In the genomic region with DNA sequence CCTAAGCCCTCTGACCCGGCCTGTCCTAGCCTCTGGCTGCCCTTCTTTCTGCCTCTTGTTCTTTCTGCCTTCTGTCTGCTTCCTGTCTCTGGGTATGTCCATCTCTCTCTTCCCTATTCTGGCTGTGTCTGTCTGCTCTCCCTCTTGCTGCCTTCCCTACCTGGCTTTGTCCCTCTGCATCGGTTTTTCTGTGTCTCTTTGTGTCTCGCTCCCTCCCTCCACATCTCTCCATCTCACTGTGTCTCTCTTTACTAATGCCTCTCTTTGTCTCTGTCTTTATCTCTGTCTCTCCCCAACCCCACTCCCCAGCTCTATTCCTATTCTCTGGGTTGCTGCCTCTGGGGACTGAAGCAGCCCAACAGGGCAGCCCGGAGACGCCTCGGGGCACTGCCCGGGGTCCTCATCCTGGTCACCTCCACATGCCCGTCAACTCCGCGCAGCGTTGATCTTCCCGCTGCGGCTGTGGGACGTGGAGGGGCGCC, we compare ENCODE assay signal across 7 cellular contexts. TPM values are rescaled to one million over a fixed set of nuclear protein-coding genes. Genes with fewer than 3 reads are reported as not detected.
A peak's percentile ranks its signal among the peaks of the same experiment; 100 is the strongest.
DNase-seq lines count a peak whose midpoint lies in the region; ATAC-seq and TF ChIP-seq lines count a peak whose summit lies in the region.

No MANE protein-coding gene starts in this region.

- H3K36me3 ChIP-seq in GM06990 (ENCODE audit: control insufficient read depth, insufficient read depth, low read length) (0 out of 2 replicates have a peak, but pooled peaks cover 3% of the 10 kb centered on the region), MM.1S (replicated peaks; ENCODE audit: insufficient read depth, low read length) (no peaks in the 10 kb centered on the region), breast epithelium (no peaks in the 10 kb centered on the region)

- H3K27ac ChIP-seq in MM.1S (ENCODE audit: low read length) (no peak overlapping the region), breast epithelium (no peak overlapping the region)

- no peak for TF ChIP-seq POLR2A in breast epithelium (IDR thresholded peaks at IDR 0.05)

- peak overlapping the region; percentile 98 for H3K4me2 ChIP-seq in MM.1S (ENCODE audit: low read depth, low read length)

- H3K9me3 ChIP-seq in MM.1S (replicated peaks; ENCODE audit: insufficient read depth, low read length): no peaks in the 10 kb centered on the region
- no peaks in the 10 kb centered on the region for H3K9me3 ChIP-seq in breast epithelium

- TF ChIP-seq CTCF in GM06990 (IDR thresholded peaks at IDR 0.05; ENCODE audit: insufficient read depth, low read length, poor library complexity, severe bottlenecking) (no peak), MM.1S (IDR thresholded peaks at IDR 0.05; ENCODE audit: low read length) (no peak), breast epithelium (IDR thresholded peaks at IDR 0.05) (no peak), natural killer cell (IDR thresholded peaks at IDR 0.05) (no peak)

- no peaks in the 10 kb centered on the region for H3K9me3 Mint-ChIP-seq in natural killer cell

- intact Hi-C loops in breast epithelium (cut with DNase I; ENCODE audit: low total_unique reads) (loop anchor here (10.0 kb wide), 1 partner anchor 1115 kb away; no protein-coding TSS in a partner anchor), natural killer cell (cut with micrococcal nuclease) (loop anchor here (1.0 to 2.0 kb wide), 2 partner anchors 17 to 25 kb away; no protein-coding TSS in a partner anchor)

- H3K27me3 ChIP-seq in GM06990 (replicated peaks; ENCODE audit: control insufficient read depth, insufficient read depth, low read length) (peaks cover 7% of the 10 kb centered on the region; the same call in 1 of the 2 replicates), MM.1S (replicated peaks; ENCODE audit: insufficient read depth, low read length) (peaks cover 42% of the 10 kb centered on the region), breast epithelium (peaks cover 3 to 38% of the 10 kb centered on the region in 2 donors)

- no peak for ATAC-seq in natural killer cell

- peaks cover 45 to 80% of the 10 kb centered on the region in 2 donors for H3K4me1 Mint-ChIP-seq in natural killer cell

- peak overlapping the region; percentile 86 for H2AFZ ChIP-seq in MM.1S (ENCODE audit: low read length)

- H3K27me3 Mint-ChIP-seq in natural killer cell (ENCODE audit: low read depth in 2 of 2): peaks cover 61 to 76% of the 10 kb centered on the region in 2 donors

- H3K9ac ChIP-seq in MM.1S (ENCODE audit: low read length): peak overlapping the region; percentile 62; the same call in 1 of the 2 replicates

- peaks cover 1% of the 10 kb centered on the region for H3K36me3 Mint-ChIP-seq in natural killer cell

- DNase-seq in GM06990 (ENCODE audit: extremely low read depth, insufficient read length): no peak
- DNase-seq in MM.1S: no peak
- no peak for DNase-seq in breast epithelium (ENCODE audit: low spot score in 2 of 2)
- no peak for DNase-seq in natural killer cell
- no peak for DNase-seq in activated effector memory CD4-positive, alpha-beta T cell treated with anti-CD3 and anti-CD28 coated beads, Interleukin-2, amount 50 U/mL, for 16 hours
- no peak for DNase-seq in NK-92 treated with Interleukin-12 subunit alpha and Interleukin-12 subunit beta, amount 100 ng/mL, for 24 hours (lab: John Stamatoyannopoulos, UW)
- DNase-seq in DMS153 treated with DMSO at 0.1 percent for 48 hours (lab: John Stamatoyannopoulos, UW; ENCODE audit: unreplicated experiment): no peak

- peaks cover 28% of the 10 kb centered on the region for H3K4me1 ChIP-seq in MM.1S (ENCODE audit: low read length)
- peaks cover 19 to 22% of the 10 kb centered on the region in 2 donors for H3K4me1 ChIP-seq in breast epithelium

- H3K4me3 Mint-ChIP-seq in natural killer cell: peak overlapping the region; percentile 88

- H3K4me3 ChIP-seq in GM06990 (replicated peaks; ENCODE audit: low read depth, low read length) (peak overlapping the region; percentile 62), MM.1S (ENCODE audit: low read length) (peak overlapping the region; percentile 70), breast epithelium (peak overlapping the region; percentile 45 to 75 (median 55))

- H3K9me2 ChIP-seq in MM.1S (replicated peaks; ENCODE audit: insufficient read depth, low read length): no peaks in the 10 kb centered on the region

- no peaks in the 10 kb centered on the region for H3K79me2 ChIP-seq in MM.1S (ENCODE audit: low read length)

- H4K20me1 ChIP-seq in MM.1S (ENCODE audit: insufficient read depth, low read length): peaks cover 3% of the 10 kb centered on the region; the same call in 1 of the 2 replicates

- peaks cover 39% of the 10 kb centered on the region; the same call in 1 of the 2 replicates for H3F3A ChIP-seq in MM.1S (ENCODE audit: insufficient read depth, low read length)

- H3K27ac Mint-ChIP-seq in natural killer cell: peak overlapping the region; percentile 45 to 64

RNA-seq across cellular contexts. Expression of a gene that starts 10.1 kb away (rescaled TPM):
- total RNA-seq in breast epithelium (10 to 100 TPM; 37.9 to 63.3 (median 46.7) TPM), natural killer cell (10 to 100 TPM; 28.6 to 39.3 (median 34.9) TPM)

RNA-seq across cellular contexts. Expression of a gene that starts 11.4 kb away (rescaled TPM):
- total RNA-seq in breast epithelium (1 to 10 TPM in 2 of 3 donors, under 1 TPM in 1; 0.98 to 3.2 (median 1.6) TPM), natural killer cell (1 to 10 TPM; 2.4 to 4.1 (median 3.8) TPM)

RNA-seq across cellular contexts. Expression of a gene that starts 23.0 kb away (rescaled TPM):
- total RNA-seq in breast epithelium (under 1 TPM in 1 of 3 donors, not detected in 2; 0.33 TPM), natural killer cell (under 1 TPM in 1 of 3 donors, not detected in 2; 0.82 TPM)
